In the genomic region with DNA sequence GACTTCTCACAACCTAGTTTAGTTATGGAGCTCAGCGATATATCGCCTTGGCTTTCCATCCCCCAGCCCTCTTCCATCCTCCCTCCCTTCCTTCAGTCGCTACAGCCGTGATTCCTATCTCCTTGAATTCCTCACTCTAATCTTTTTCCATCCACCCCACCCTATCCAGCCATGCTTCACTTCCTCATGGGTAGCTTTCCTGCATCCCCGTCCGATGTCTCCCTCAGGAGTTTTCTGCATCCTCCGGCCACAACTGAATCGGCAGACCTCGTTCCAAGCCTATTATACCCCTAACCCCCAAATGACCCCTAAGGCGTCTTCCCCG, we compare ENCODE assay signal across 8 cellular contexts. TPM values are rescaled to one million over a fixed set of nuclear protein-coding genes. Genes with fewer than 3 reads are reported as not detected.
DNase-seq lines count a peak whose midpoint lies in the region; ATAC-seq and TF ChIP-seq lines count a peak whose summit lies in the region.

No MANE protein-coding gene starts in this region.

- ATAC-seq in left cardiac atrium (peak; percentile 2 to 18), sciatic nerve (peak; percentile 5)

- H3K27ac ChIP-seq in cardiac muscle cell, result peak overlapping the region; percentile 50
- H3K27ac ChIP-seq in WERI-Rb-1, result peak overlapping the region; percentile 84

- H3K4me1 ChIP-seq in cardiac muscle cell (ENCODE audit: low read depth), result no peaks in the 10 kb centered on the region

- H3K27me3 ChIP-seq in cardiac muscle cell (no peaks in the 10 kb centered on the region), WERI-Rb-1 (ENCODE audit: insufficient read depth, low read depth, severe bottlenecking) (no peaks in the 10 kb centered on the region)

- H3K9me3 ChIP-seq in cardiac muscle cell (ENCODE audit: low read depth), result no peaks in the 10 kb centered on the region
- H3K9me3 ChIP-seq in WERI-Rb-1 (ENCODE audit: severe bottlenecking), result no peaks in the 10 kb centered on the region

- TF ChIP-seq CTCF in cardiac muscle cell (IDR thresholded peaks at IDR 0.05; ENCODE audit: low read depth, low read length), result no peak
- no peak for TF ChIP-seq CTCF in WERI-Rb-1 (IDR thresholded peaks at IDR 0.05; ENCODE audit: low read depth, low read length)

- DNase-seq in cardiac muscle cell (ENCODE audit: low read depth in 1 of 2, low spot score in 1 of 2) (no peak), cardiac septum (ENCODE audit: low spot score) (no peak), WERI-Rb-1 (no peak), left cardiac atrium (no peak), sciatic nerve (ENCODE audit: low spot score) (no peak), COR-L47 (lab: John Stamatoyannopoulos, UW) (no peak), NCI-H446 (lab: John Stamatoyannopoulos, UW) (no peak)
- no peak for DNase-seq in activated CD4-positive, CD25-positive, alpha-beta regulatory T cell treated with anti-CD3 and anti-CD28 coated beads, Interleukin-2, amount 50 U/mL, for 72 hours

- H3K36me3 ChIP-seq in cardiac muscle cell (no peaks in the 10 kb centered on the region), WERI-Rb-1 (no peaks in the 10 kb centered on the region)

- peak overlapping the region; percentile 87 for H3K4me3 ChIP-seq in cardiac muscle cell
- H3K4me3 ChIP-seq in WERI-Rb-1 (ENCODE audit: low read depth, low read length), result peak overlapping the region; percentile 54

- intact Hi-C loops in cardiac septum (cut with DNase I), result no loop called here
- intact Hi-C loops in left cardiac atrium (cut with DNase I), result no loop called here
- intact Hi-C loops in sciatic nerve (cut with DNase I), result no loop called here

RNA-seq across cellular contexts. Expression of a gene that starts 0.4 kb away (rescaled TPM):
- total RNA-seq in cardiac muscle cell (45.7 and 62.3 TPM in 2 replicates), cardiac septum (52.7 TPM), left cardiac atrium (10 to 100 TPM; 48.9 to 57.3 TPM), sciatic nerve (65.6 TPM)
- polyA plus RNA-seq in cardiac muscle cell, result 6.6 and 9.5 TPM in 2 replicates

RNA-seq across cellular contexts. Expression of a gene that starts 28.0 kb away (rescaled TPM):
- total RNA-seq in cardiac muscle cell (16.7 and 24.2 TPM in 2 replicates), cardiac septum (37.4 TPM), left cardiac atrium (10 to 100 TPM; 28.5 to 30.9 TPM), sciatic nerve (61.6 TPM)
- polyA plus RNA-seq in cardiac muscle cell, result 7.8 and 14.5 TPM in 2 replicates

RNA-seq across cellular contexts. Expression of a gene that starts 38.9 kb away (rescaled TPM):
- not detected in 2 replicates for total RNA-seq in cardiac muscle cell
- polyA plus RNA-seq in cardiac muscle cell, result not detected in 2 replicates
- total RNA-seq in cardiac septum, result not detected
- total RNA-seq in left cardiac atrium, result not detected
- not detected for total RNA-seq in sciatic nerve

RNA-seq across cellular contexts. Expression of a gene that starts 43.7 kb away (rescaled TPM):
- total RNA-seq in cardiac muscle cell (not detected in 2 replicates), cardiac septum (2.3 TPM), left cardiac atrium (1 to 10 TPM; 1.8 to 2.6 TPM), sciatic nerve (9.9 TPM)
- 2.3 TPM in 1 of 2 replicates, not detected in the other for polyA plus RNA-seq in cardiac muscle cell

RNA-seq across cellular contexts. Expression of a gene that starts 50.7 kb away (rescaled TPM):
- 29.2 and 56.5 TPM in 2 replicates for total RNA-seq in cardiac muscle cell
- polyA plus RNA-seq in cardiac muscle cell, result 17.9 and 25.4 TPM in 2 replicates
- 19.1 TPM for total RNA-seq in cardiac septum
- total RNA-seq in left cardiac atrium, result 10 to 100 TPM; 21.1 to 23.8 TPM
- 65.1 TPM for total RNA-seq in sciatic nerve
